10 cellular contexts compared by ENCODE assay signal in genomic region chr21:38910390-38911008, GRCh38.
DNase-seq lines count a peak whose midpoint lies in the region; ATAC-seq and TF ChIP-seq lines count a peak whose summit lies in the region.
"Had no signal": no experiment of that assay in that cellular context is flagged by ENCODE, and none has a peak within 500 bp of the region (broad histone marks: within the 10 kb centered on the region; RNA-seq: fewer than 3 reads in every experiment).

No MANE protein-coding gene starts in this region.

- ATAC-seq in GM21390 (IDR thresholded peaks at IDR 0.05; ENCODE audit: unreplicated experiment): no peak
- no peak for ATAC-seq in GM21526 (IDR thresholded peaks at IDR 0.05; ENCODE audit: low FRiP score, unreplicated experiment)
- ATAC-seq: pancreas had no signal

- H3K27me3 ChIP-seq in BLaER1 (no peaks in the 10 kb centered on the region), ascending aorta (no peaks in the 10 kb centered on the region), muscle layer of colon (ENCODE audit: control insufficient read depth in 1 of 2, insufficient read depth in 2 of 2, low read length in 2 of 2) (no peaks in the 10 kb centered on the region)
- H3K27me3 ChIP-seq: pancreas had no signal

- H3K4me3 ChIP-seq in BLaER1 (no peak overlapping the region), ascending aorta (no peak overlapping the region), muscle layer of colon (ENCODE audit: low read depth in 1 of 2, low read length in 2 of 2) (no peak overlapping the region)
- H3K4me3 ChIP-seq: pancreas had no signal

- TF ChIP-seq CTCF in ascending aorta (IDR thresholded peaks at IDR 0.05): no peak

- H3K27ac ChIP-seq in BLaER1 (no peak overlapping the region; the same call in 1 of the 2 replicates), ascending aorta (peak overlapping the region; percentile 86 to 90), muscle layer of colon (ENCODE audit: low read depth, low read length) (peak overlapping the region; percentile 41)

- no peak overlapping the region for H3K9ac ChIP-seq in BLaER1
- H3K9ac ChIP-seq in muscle layer of colon (ENCODE audit: low read length): no peak overlapping the region

- peak overlapping the region; percentile 63 for H3K4me2 ChIP-seq in BLaER1

- H4K20me1 ChIP-seq in BLaER1: no peaks in the 10 kb centered on the region

- H3K36me3 ChIP-seq in BLaER1: no peaks in the 10 kb centered on the region
- H3K36me3 ChIP-seq in ascending aorta: no peaks in the 10 kb centered on the region
- H3K36me3 ChIP-seq in muscle layer of colon (ENCODE audit: insufficient read depth, low read length): no peaks in the 10 kb centered on the region
- H3K36me3 ChIP-seq: pancreas had no signal

- H3K4me1 ChIP-seq in BLaER1 (peaks cover 26% of the 10 kb centered on the region), ascending aorta (peaks cover 9 to 26% of the 10 kb centered on the region in 2 donors), muscle layer of colon (ENCODE audit: insufficient read depth, low read length) (peaks cover 37% of the 10 kb centered on the region)

- intact Hi-C loops in ascending aorta (cut with DNase I): loop anchor here (5.0 kb wide), 3 partner anchors 88 to 177 kb away; no protein-coding TSS in a partner anchor

- DNase-seq in EH (ENCODE audit: low read depth) (peak; percentile 12), ascending aorta (ENCODE audit: low spot score in 2 of 2) (no peak), ecto neural progenitor cell (ENCODE audit: low spot score) (no peak), DMS79 (lab: John Stamatoyannopoulos, UW) (no peak)
- DNase-seq: NCI-H1694 treated with DMSO at 0.1 percent for 48 hours had no signal

- H3K9me3 ChIP-seq in BLaER1 (0 out of 2 replicates have a peak, but pooled peaks cover 4% of the 10 kb centered on the region), ascending aorta (no peaks in the 10 kb centered on the region), muscle layer of colon (ENCODE audit: low read length) (no peaks in the 10 kb centered on the region)
- H3K9me3 ChIP-seq: pancreas had no signal
